Comparison of ENCODE assay signal across 1 cellular context in genomic region chr15:50344006-50344464, GRCh38.
TF ChIP-seq lines count a peak whose summit lies in the region.

No MANE protein-coding gene starts in this region.

TF ChIP-seq in HepG2, 621 proteins besides CTCF, POLR2A, EP300 and RAD21 (continued from another document and continues in another):
- no peak for TF ChIP-seq HMGXB4 (CRISPR knock-in tag; IDR thresholded peaks at IDR 0.05; ENCODE audit: borderline replicate concordance in 1 of 2, low read depth in 1 of 2)
- TF ChIP-seq ZNF629 (CRISPR knock-in tag; conservative IDR thresholded peaks at IDR 0.05), result peak; percentile 95
- peak; percentile 54 for TF ChIP-seq TCF7 (IDR thresholded peaks at IDR 0.05; ENCODE audit: low read depth)
- no peak for TF ChIP-seq GABPA (IDR thresholded peaks at IDR 0.05; ENCODE audit: low read depth, low read length)
- no peak for TF ChIP-seq GABPA (CRISPR knock-in tag; IDR thresholded peaks at IDR 0.05; ENCODE audit: low read depth)
- no peak for TF ChIP-seq HNRNPLL (IDR thresholded peaks at IDR 0.05; ENCODE audit: low read depth, low read length, poor library complexity, severe bottlenecking)
- TF ChIP-seq, protein P1, sequence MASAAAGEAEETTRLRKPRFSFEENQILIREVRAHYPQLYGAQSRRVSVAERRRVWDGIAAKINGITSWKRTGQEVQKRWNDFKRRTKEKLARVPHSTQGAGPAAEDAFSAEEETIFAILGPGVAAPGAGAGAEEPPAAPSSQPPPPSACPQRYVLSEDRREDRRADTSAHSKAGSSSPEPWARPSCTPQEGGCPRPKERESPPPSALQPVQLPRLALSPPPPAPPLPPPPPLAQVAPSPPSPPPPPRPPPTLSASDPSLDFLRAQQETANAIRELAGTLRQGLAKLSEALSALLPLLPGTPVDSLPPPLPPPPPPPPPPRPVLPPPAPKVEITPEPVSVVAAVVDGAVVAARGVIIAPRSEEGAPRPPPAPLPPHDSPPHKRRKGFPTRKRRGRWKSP (CRISPR knock-in tag; IDR thresholded peaks at IDR 0.05), result peak; percentile 41; the same call in 1 of the 2 replicates
- peak; percentile 75 for TF ChIP-seq FOXJ3 (CRISPR knock-in tag; IDR thresholded peaks at IDR 0.05; ENCODE audit: borderline replicate concordance)
- no peak for TF ChIP-seq CEBPB (IDR thresholded peaks at IDR 0.05; ENCODE audit: borderline replicate concordance, low read depth, low read length)
- TF ChIP-seq ZMYM3 (CRISPR knock-in tag; IDR thresholded peaks at IDR 0.05), result 0 out of 2 replicates have a peak, but pooled peaks have one; percentile 60
- TF ChIP-seq CREBL2 (CRISPR knock-in tag; IDR thresholded peaks at IDR 0.05; ENCODE audit: borderline replicate concordance), result no peak
- no peak for TF ChIP-seq ZNF337 (CRISPR knock-in tag; IDR thresholded peaks at IDR 0.05; ENCODE audit: borderline replicate concordance, low read depth)
- TF ChIP-seq TFE3 (CRISPR knock-in tag; IDR thresholded peaks at IDR 0.05), result no peak
- 0 out of 2 replicates have a peak, but pooled peaks have one; percentile 41 for TF ChIP-seq TARDBP (CRISPR knock-in tag; IDR thresholded peaks at IDR 0.05)
- TF ChIP-seq ZNF543 (CRISPR knock-in tag; IDR thresholded peaks at IDR 0.05), result peak; percentile 42; the same call in 1 of the 2 replicates
- peak; percentile 31 for TF ChIP-seq TEAD3 (CRISPR knock-in tag; optimal IDR thresholded peaks at IDR 0.05; ENCODE audit: borderline replicate concordance)
- peak; percentile 60; the same call in 1 of the 2 replicates for TF ChIP-seq CREM (IDR thresholded peaks at IDR 0.05)
- no peak for TF ChIP-seq CREM (CRISPR knock-in tag; IDR thresholded peaks at IDR 0.05)
- TF ChIP-seq MXI1 (IDR thresholded peaks at IDR 0.05; ENCODE audit: borderline replicate concordance, low read depth, low read length), result peak; percentile 39; the same call in 1 of the 3 replicates
- TF ChIP-seq IRF2 (CRISPR knock-in tag; IDR thresholded peaks at IDR 0.05), result 0 out of 2 replicates have a peak, but pooled peaks have one; percentile 5
- no peak for TF ChIP-seq CBFB (CRISPR knock-in tag; IDR thresholded peaks at IDR 0.05)
- peak; percentile 73 for TF ChIP-seq POGZ (CRISPR knock-in tag; IDR thresholded peaks at IDR 0.05)
- no peak for TF ChIP-seq HBP1 (CRISPR knock-in tag; IDR thresholded peaks at IDR 0.05; ENCODE audit: low read depth)
- TF ChIP-seq ZNF644 (CRISPR knock-in tag; IDR thresholded peaks at IDR 0.05; ENCODE audit: low read depth), result no peak; the same call in 1 of the 2 replicates
- TF ChIP-seq NCOR1 (IDR thresholded peaks at IDR 0.05; ENCODE audit: borderline replicate concordance, low read length), result peak; percentile 92
- no peak for TF ChIP-seq SP1 (IDR thresholded peaks at IDR 0.05)
- no peak for TF ChIP-seq SP1 (CRISPR knock-in tag; IDR thresholded peaks at IDR 0.05)
- 0 out of 2 replicates have a peak, but pooled peaks have one; percentile 46 for TF ChIP-seq MIXL1 (CRISPR knock-in tag; IDR thresholded peaks at IDR 0.05)
- TF ChIP-seq, protein P2, sequence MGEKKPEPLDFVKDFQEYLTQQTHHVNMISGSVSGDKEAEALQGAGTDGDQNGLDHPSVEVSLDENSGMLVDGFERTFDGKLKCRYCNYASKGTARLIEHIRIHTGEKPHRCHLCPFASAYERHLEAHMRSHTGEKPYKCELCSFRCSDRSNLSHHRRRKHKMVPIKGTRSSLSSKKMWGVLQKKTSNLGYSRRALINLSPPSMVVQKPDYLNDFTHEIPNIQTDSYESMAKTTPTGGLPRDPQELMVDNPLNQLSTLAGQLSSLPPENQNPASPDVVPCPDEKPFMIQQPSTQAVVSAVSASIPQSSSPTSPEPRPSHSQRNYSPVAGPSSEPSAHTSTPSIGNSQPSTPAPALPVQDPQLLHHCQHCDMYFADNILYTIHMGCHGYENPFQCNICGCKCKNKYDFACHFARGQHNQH (CRISPR knock-in tag; IDR thresholded peaks at IDR 0.05), result no peak
- TF ChIP-seq ZNF335 (CRISPR knock-in tag; IDR thresholded peaks at IDR 0.05), result no peak
- 0 out of 2 replicates have a peak, but pooled peaks have one; percentile 11 for TF ChIP-seq ZNF331 (CRISPR knock-in tag; IDR thresholded peaks at IDR 0.05)
- TF ChIP-seq HDAC2 (CRISPR knock-in tag; IDR thresholded peaks at IDR 0.05), result peak; percentile 41; the same call in 1 of the 2 replicates
- TF ChIP-seq HNF4G (IDR thresholded peaks at IDR 0.05; ENCODE audit: borderline replicate concordance, low read depth, low read length), result peak; percentile 91
- no peak for TF ChIP-seq HNF4G (CRISPR knock-in tag; IDR thresholded peaks at IDR 0.05; ENCODE audit: borderline replicate concordance, low read depth)
- TF ChIP-seq ZNF138 (CRISPR knock-in tag; IDR thresholded peaks at IDR 0.05; ENCODE audit: low read depth), result no peak
- no peak for TF ChIP-seq CHD2 (IDR thresholded peaks at IDR 0.05; ENCODE audit: low read depth, low read length)
- no peak for TF ChIP-seq RELA (CRISPR knock-in tag; IDR thresholded peaks at IDR 0.05)
- peak; percentile 63; the same call in 1 of the 2 replicates for TF ChIP-seq FOXA1 (IDR thresholded peaks at IDR 0.05)
- TF ChIP-seq FOXA1 (CRISPR knock-in tag; IDR thresholded peaks at IDR 0.05), result peak; percentile 82
- peak; percentile 67 for TF ChIP-seq SIX1 (CRISPR knock-in tag; IDR thresholded peaks at IDR 0.05; ENCODE audit: borderline replicate concordance)
- peak; percentile 85 for TF ChIP-seq GATAD2A (CRISPR knock-in tag; IDR thresholded peaks at IDR 0.05)
- TF ChIP-seq DPF2 (CRISPR knock-in tag; IDR thresholded peaks at IDR 0.05; ENCODE audit: borderline replicate concordance, low read depth), result peak; percentile 72; the same call in 1 of the 2 replicates
- no peak for TF ChIP-seq ZFP36L2 (CRISPR knock-in tag; IDR thresholded peaks at IDR 0.05)
- no peak for TF ChIP-seq ZNF780A (CRISPR knock-in tag; IDR thresholded peaks at IDR 0.05)
- TF ChIP-seq, protein P3, sequence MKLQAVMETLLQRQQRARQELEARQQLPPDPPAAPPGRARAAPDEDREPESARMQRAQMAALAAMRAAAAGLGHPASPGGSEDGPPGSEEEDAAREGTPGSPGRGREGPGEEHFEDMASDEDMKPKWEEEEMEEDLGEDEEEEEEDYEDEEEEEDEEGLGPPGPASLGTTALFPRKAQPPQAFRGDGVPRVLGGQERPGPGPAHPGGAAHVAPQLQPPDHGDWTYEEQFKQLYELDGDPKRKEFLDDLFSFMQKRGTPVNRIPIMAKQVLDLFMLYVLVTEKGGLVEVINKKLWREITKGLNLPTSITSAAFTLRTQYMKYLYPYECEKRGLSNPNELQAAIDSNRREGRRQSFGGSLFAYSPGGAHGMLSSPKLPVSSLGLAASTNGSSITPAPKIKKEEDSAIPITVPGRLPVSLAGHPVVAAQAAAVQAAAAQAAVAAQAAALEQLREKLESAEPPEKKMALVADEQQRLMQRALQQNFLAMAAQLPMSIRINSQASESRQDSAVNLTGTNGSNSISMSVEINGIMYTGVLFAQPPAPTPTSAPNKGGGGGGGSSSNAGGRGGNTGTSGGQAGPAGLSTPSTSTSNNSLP (IDR thresholded peaks at IDR 0.05; ENCODE audit: low read depth, low read length), result peak; percentile 87
- TF ChIP-seq, protein P4, sequence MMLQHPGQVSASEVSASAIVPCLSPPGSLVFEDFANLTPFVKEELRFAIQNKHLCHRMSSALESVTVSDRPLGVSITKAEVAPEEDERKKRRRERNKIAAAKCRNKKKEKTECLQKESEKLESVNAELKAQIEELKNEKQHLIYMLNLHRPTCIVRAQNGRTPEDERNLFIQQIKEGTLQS (CRISPR knock-in tag; IDR thresholded peaks at IDR 0.05), result no peak
- peak; percentile 28; the same call in 1 of the 2 replicates for TF ChIP-seq HOXA5 (CRISPR knock-in tag; IDR thresholded peaks at IDR 0.05)
- TF ChIP-seq ZBTB7B (CRISPR knock-in tag; IDR thresholded peaks at IDR 0.05), result 0 out of 2 replicates have a peak, but pooled peaks have one; percentile 31
- no peak for TF ChIP-seq NONO (IDR thresholded peaks at IDR 0.05)
- TF ChIP-seq NONO (CRISPR knock-in tag; conservative IDR thresholded peaks at IDR 0.05), result 0 out of 2 replicates have a peak, but pooled peaks have one; percentile 36
- TF ChIP-seq RFX1 (IDR thresholded peaks at IDR 0.05), result no peak
- TF ChIP-seq, protein P5, sequence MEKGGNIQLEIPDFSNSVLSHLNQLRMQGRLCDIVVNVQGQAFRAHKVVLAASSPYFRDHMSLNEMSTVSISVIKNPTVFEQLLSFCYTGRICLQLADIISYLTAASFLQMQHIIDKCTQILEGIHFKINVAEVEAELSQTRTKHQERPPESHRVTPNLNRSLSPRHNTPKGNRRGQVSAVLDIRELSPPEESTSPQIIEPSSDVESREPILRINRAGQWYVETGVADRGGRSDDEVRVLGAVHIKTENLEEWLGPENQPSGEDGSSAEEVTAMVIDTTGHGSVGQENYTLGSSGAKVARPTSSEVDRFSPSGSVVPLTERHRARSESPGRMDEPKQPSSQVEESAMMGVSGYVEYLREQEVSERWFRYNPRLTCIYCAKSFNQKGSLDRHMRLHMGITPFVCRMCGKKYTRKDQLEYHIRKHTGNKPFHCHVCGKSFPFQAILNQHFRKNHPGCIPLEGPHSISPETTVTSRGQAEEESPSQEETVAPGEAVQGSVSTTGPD (CRISPR knock-in tag; IDR thresholded peaks at IDR 0.05), result no peak
- peak; percentile 46; the same call in 1 of the 2 replicates for TF ChIP-seq FOXP1 (IDR thresholded peaks at IDR 0.05)
- peak; percentile 79 for TF ChIP-seq FOXP1 (CRISPR knock-in tag; IDR thresholded peaks at IDR 0.05)
- TF ChIP-seq MIER3 (CRISPR knock-in tag; IDR thresholded peaks at IDR 0.05; ENCODE audit: borderline replicate concordance), result 0 out of 2 replicates have a peak, but pooled peaks have one; percentile 67
- no peak for TF ChIP-seq SMAD3 (CRISPR knock-in tag; IDR thresholded peaks at IDR 0.05)
- TF ChIP-seq MEIS1 (CRISPR knock-in tag; IDR thresholded peaks at IDR 0.05; ENCODE audit: borderline replicate concordance), result peak; percentile 43; the same call in 1 of the 2 replicates
- 0 out of 2 replicates have a peak, but pooled peaks have one; percentile 9 for TF ChIP-seq HOXA3 (CRISPR knock-in tag; IDR thresholded peaks at IDR 0.05)
- TF ChIP-seq, protein P6, sequence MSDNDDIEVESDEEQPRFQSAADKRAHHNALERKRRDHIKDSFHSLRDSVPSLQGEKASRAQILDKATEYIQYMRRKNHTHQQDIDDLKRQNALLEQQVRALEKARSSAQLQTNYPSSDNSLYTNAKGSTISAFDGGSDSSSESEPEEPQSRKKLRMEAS (IDR thresholded peaks at IDR 0.05), result 0 out of 2 replicates have a peak, but pooled peaks have one; percentile 37
- no peak for TF ChIP-seq ZNF124 (CRISPR knock-in tag; IDR thresholded peaks at IDR 0.05)
- peak; percentile 47; the same call in 1 of the 2 replicates for TF ChIP-seq ZNF710 (CRISPR knock-in tag; IDR thresholded peaks at IDR 0.05; ENCODE audit: borderline replicate concordance)
- peak; percentile 58; the same call in 1 of the 2 replicates for TF ChIP-seq ZNF556 (CRISPR knock-in tag; IDR thresholded peaks at IDR 0.05; ENCODE audit: borderline replicate concordance)
